Comparison of ENCODE assay signal across 1 cellular context in genomic region chr2:46917628-46918027, GRCh38.
TF ChIP-seq lines count a peak whose summit lies in the region.

No MANE protein-coding gene starts in this region.

TF ChIP-seq in GM12878, 131 proteins besides CTCF, POLR2A, EP300 and RAD21 (continues in another document):
- TF ChIP-seq JUND (IDR thresholded peaks at IDR 0.05; ENCODE audit: low read depth, low read length) (peak; percentile 68; the same call in 1 of the 2 replicates), NBN (IDR thresholded peaks at IDR 0.05) (peak; percentile 84), ELK1 (IDR thresholded peaks at IDR 0.05; ENCODE audit: low read depth, low read length) (no peak), EGR1 (IDR thresholded peaks at IDR 0.05; ENCODE audit: borderline replicate concordance in 1 of 2, low read depth in 2 of 2, low read length in 2 of 2) (no peak), NR2C1 (IDR thresholded peaks at IDR 0.05) (no peak), MLLT1 (IDR thresholded peaks at IDR 0.05) (peak; percentile 57; the same call in 1 of the 2 replicates), PAX5 (IDR thresholded peaks at IDR 0.05; ENCODE audit: borderline replicate concordance, low read depth, low read length) (peak; percentile 56; the same call in 1 of the 2 replicates), MEF2B (IDR thresholded peaks at IDR 0.05; ENCODE audit: partially characterized antibody, poor library complexity, severe bottlenecking) (peak; percentile 75), ZNF207 (IDR thresholded peaks at IDR 0.05; ENCODE audit: borderline replicate concordance) (no peak), ASH2L (IDR thresholded peaks at IDR 0.05; ENCODE audit: borderline replicate concordance, low read depth) (no peak), CHD1 (IDR thresholded peaks at IDR 0.05; ENCODE audit: low read depth, low read length) (no peak), SKIL (IDR thresholded peaks at IDR 0.05; ENCODE audit: low read depth, poor library complexity, severe bottlenecking) (peak; percentile 81), DPF2 (IDR thresholded peaks at IDR 0.05) (no peak), WRNIP1 (IDR thresholded peaks at IDR 0.05; ENCODE audit: borderline replicate concordance, low read depth, low read length) (no peak), SIX5 (IDR thresholded peaks at IDR 0.05; ENCODE audit: low read depth, low read length, severe bottlenecking) (no peak), CUX1 (IDR thresholded peaks at IDR 0.05; ENCODE audit: insufficient replicate concordance, low read depth, low read length) (no peak), YBX1 (IDR thresholded peaks at IDR 0.05) (no peak), MYB (IDR thresholded peaks at IDR 0.05; ENCODE audit: borderline replicate concordance, low read depth, low read length) (no peak), NR2C2 (IDR thresholded peaks at IDR 0.05; ENCODE audit: borderline replicate concordance, control insufficient read depth, insufficient read length, low read depth) (no peak), IRF5 (IDR thresholded peaks at IDR 0.05; ENCODE audit: borderline replicate concordance) (no peak), IKZF1 (conservative IDR thresholded peaks at IDR 0.05) (peak; percentile 60), CHD2 (IDR thresholded peaks at IDR 0.05; ENCODE audit: borderline replicate concordance, low read depth, low read length) (no peak), HDAC2 (IDR thresholded peaks at IDR 0.05) (no peak)
- TF ChIP-seq, protein P1, sequence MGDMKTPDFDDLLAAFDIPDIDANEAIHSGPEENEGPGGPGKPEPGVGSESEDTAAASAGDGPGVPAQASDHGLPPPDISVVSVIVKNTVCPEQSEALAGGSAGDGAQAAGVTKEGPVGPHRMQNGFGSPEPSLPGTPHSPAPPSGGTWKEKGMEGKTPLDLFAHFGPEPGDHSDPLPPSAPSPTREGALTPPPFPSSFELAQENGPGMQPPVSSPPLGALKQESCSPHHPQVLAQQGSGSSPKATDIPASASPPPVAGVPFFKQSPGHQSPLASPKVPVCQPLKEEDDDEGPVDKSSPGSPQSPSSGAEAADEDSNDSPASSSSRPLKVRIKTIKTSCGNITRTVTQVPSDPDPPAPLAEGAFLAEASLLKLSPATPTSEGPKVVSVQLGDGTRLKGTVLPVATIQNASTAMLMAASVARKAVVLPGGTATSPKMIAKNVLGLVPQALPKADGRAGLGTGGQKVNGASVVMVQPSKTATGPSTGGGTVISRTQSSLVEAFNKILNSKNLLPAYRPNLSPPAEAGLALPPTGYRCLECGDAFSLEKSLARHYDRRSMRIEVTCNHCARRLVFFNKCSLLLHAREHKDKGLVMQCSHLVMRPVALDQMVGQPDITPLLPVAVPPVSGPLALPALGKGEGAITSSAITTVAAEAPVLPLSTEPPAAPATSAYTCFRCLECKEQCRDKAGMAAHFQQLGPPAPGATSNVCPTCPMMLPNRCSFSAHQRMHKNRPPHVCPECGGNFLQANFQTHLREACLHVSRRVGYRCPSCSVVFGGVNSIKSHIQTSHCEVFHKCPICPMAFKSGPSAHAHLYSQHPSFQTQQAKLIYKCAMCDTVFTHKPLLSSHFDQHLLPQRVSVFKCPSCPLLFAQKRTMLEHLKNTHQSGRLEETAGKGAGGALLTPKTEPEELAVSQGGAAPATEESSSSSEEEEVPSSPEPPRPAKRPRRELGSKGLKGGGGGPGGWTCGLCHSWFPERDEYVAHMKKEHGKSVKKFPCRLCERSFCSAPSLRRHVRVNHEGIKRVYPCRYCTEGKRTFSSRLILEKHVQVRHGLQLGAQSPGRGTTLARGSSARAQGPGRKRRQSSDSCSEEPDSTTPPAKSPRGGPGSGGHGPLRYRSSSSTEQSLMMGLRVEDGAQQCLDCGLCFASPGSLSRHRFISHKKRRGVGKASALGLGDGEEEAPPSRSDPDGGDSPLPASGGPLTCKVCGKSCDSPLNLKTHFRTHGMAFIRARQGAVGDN (IDR thresholded peaks at IDR 0.05) = no peak
- TF ChIP-seq, protein P2, sequence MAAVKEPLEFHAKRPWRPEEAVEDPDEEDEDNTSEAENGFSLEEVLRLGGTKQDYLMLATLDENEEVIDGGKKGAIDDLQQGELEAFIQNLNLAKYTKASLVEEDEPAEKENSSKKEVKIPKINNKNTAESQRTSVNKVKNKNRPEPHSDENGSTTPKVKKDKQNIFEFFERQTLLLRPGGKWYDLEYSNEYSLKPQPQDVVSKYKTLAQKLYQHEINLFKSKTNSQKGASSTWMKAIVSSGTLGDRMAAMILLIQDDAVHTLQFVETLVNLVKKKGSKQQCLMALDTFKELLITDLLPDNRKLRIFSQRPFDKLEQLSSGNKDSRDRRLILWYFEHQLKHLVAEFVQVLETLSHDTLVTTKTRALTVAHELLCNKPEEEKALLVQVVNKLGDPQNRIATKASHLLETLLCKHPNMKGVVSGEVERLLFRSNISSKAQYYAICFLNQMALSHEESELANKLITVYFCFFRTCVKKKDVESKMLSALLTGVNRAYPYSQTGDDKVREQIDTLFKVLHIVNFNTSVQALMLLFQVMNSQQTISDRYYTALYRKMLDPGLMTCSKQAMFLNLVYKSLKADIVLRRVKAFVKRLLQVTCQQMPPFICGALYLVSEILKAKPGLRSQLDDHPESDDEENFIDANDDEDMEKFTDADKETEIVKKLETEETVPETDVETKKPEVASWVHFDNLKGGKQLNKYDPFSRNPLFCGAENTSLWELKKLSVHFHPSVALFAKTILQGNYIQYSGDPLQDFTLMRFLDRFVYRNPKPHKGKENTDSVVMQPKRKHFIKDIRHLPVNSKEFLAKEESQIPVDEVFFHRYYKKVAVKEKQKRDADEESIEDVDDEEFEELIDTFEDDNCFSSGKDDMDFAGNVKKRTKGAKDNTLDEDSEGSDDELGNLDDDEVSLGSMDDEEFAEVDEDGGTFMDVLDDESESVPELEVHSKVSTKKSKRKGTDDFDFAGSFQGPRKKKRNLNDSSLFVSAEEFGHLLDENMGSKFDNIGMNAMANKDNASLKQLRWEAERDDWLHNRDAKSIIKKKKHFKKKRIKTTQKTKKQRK (IDR thresholded peaks at IDR 0.05; ENCODE audit: low read depth, low read length) = no peak
- TF ChIP-seq, protein P3, sequence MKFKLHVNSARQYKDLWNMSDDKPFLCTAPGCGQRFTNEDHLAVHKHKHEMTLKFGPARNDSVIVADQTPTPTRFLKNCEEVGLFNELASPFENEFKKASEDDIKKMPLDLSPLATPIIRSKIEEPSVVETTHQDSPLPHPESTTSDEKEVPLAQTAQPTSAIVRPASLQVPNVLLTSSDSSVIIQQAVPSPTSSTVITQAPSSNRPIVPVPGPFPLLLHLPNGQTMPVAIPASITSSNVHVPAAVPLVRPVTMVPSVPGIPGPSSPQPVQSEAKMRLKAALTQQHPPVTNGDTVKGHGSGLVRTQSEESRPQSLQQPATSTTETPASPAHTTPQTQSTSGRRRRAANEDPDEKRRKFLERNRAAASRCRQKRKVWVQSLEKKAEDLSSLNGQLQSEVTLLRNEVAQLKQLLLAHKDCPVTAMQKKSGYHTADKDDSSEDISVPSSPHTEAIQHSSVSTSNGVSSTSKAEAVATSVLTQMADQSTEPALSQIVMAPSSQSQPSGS (IDR thresholded peaks at IDR 0.05; ENCODE audit: low read length) = peak; percentile 54; the same call in 1 of the 2 replicates
- TF ChIP-seq, protein P4, sequence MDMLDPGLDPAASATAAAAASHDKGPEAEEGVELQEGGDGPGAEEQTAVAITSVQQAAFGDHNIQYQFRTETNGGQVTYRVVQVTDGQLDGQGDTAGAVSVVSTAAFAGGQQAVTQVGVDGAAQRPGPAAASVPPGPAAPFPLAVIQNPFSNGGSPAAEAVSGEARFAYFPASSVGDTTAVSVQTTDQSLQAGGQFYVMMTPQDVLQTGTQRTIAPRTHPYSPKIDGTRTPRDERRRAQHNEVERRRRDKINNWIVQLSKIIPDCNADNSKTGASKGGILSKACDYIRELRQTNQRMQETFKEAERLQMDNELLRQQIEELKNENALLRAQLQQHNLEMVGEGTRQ (IDR thresholded peaks at IDR 0.05; ENCODE audit: borderline replicate concordance, low read depth, low read length) = no peak
- TF ChIP-seq, protein P5, sequence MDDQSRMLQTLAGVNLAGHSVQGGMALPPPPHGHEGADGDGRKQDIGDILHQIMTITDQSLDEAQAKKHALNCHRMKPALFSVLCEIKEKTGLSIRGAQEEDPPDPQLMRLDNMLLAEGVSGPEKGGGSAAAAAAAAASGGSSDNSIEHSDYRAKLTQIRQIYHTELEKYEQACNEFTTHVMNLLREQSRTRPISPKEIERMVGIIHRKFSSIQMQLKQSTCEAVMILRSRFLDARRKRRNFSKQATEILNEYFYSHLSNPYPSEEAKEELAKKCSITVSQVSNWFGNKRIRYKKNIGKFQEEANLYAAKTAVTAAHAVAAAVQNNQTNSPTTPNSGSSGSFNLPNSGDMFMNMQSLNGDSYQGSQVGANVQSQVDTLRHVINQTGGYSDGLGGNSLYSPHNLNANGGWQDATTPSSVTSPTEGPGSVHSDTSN (IDR thresholded peaks at IDR 0.05; ENCODE audit: insufficient replicate concordance, low read depth, low read length) = no peak
